Comparison of ENCODE assay signal across 7 cellular contexts in genomic region chr11:75341583-75341982, GRCh38. TPM values are rescaled to one million over a fixed set of nuclear protein-coding genes. Genes with fewer than 3 reads are reported as not detected.
DNase-seq lines count a peak whose midpoint lies in the region; ATAC-seq and TF ChIP-seq lines count a peak whose summit lies in the region.

No MANE protein-coding gene starts in this region.

- no peak for ATAC-seq in activated CD8-positive, alpha-beta T cell treated with anti-CD3 and anti-CD28 coated beads for 36 hours
- ATAC-seq in stimulated activated effector memory CD8-positive, alpha-beta T cell treated with anti-CD3 and anti-CD28 coated beads, Interleukin-12 subunit alpha, Interleukin-12 subunit beta, amount 100 ng/mL, for 72 hours = no peak

- no peak for TF ChIP-seq CTCF in HL-60 (IDR thresholded peaks at IDR 0.05; ENCODE audit: insufficient read depth, low read length)
- no peak for TF ChIP-seq CTCF in activated CD8-positive, alpha-beta T cell treated with anti-CD3 and anti-CD28 coated beads for 36 hours (IDR thresholded peaks at IDR 0.05)

- peaks cover 2% of the 10 kb centered on the region for H3K36me3 Mint-ChIP-seq in activated CD8-positive, alpha-beta T cell treated with anti-CD3 and anti-CD28 coated beads for 36 hours (ENCODE audit: low read depth)
- peaks cover 0 to under 1% (median 0%) of the 10 kb centered on the region in 3 donors for H3K36me3 Mint-ChIP-seq in immature natural killer cell
- no peaks in the 10 kb centered on the region for H3K36me3 Mint-ChIP-seq in stimulated activated effector memory CD8-positive, alpha-beta T cell treated with anti-CD3 and anti-CD28 coated beads, Interleukin-12 subunit alpha, Interleukin-12 subunit beta, amount 100 ng/mL, for 72 hours

- H3K27ac ChIP-seq in HL-60 (replicated peaks) = peak overlapping the region; percentile 96

- intact Hi-C loops in activated CD8-positive, alpha-beta T cell treated with anti-CD3 and anti-CD28 coated beads for 36 hours (cut with micrococcal nuclease) = no loop called here

- no peaks in the 10 kb centered on the region for H3K27me3 ChIP-seq in HL-60 (ENCODE audit: insufficient read depth, poor library complexity, severe bottlenecking)

- peak in 1 of 2 experiments; percentile 60 for DNase-seq in HL-60 (ENCODE audit: low read depth in 1 of 2, low spot score in 1 of 2)
- no peak for DNase-seq in activated CD8-positive, alpha-beta T cell treated with anti-CD3 and anti-CD28 coated beads for 36 hours
- DNase-seq in immature natural killer cell = no peak
- no peak for DNase-seq in stimulated activated effector memory CD8-positive, alpha-beta T cell treated with anti-CD3 and anti-CD28 coated beads, Interleukin-12 subunit alpha, Interleukin-12 subunit beta, amount 100 ng/mL, for 72 hours (ENCODE audit: low spot score in 2 of 2)
- no peak for DNase-seq in epidermal melanocyte (ENCODE audit: insufficient read length, low spot score)
- no peak for DNase-seq in inferior parietal cortex (ENCODE audit: extremely low spot score)
- no peak for DNase-seq in NCI-H2171 (lab: John Stamatoyannopoulos, UW)

- POLR2A ChIA-PET in activated CD8-positive, alpha-beta T cell treated with anti-CD3 and anti-CD28 coated beads for 36 hours (lab: Charles Lee) = interaction anchor here (1.1 to 6.0 kb wide), 3 partner anchors 10 to 59 kb away, joined by 3 to 47 read pairs (median 6); partner anchors contain the start of gene ARRB1

- H3K4me1 Mint-ChIP-seq in activated CD8-positive, alpha-beta T cell treated with anti-CD3 and anti-CD28 coated beads for 36 hours (ENCODE audit: low read depth) = peaks cover 95% of the 10 kb centered on the region
- peaks cover 99 to 100% of the 10 kb centered on the region in 2 donors for H3K4me1 Mint-ChIP-seq in immature natural killer cell
- peaks cover 79% of the 10 kb centered on the region for H3K4me1 Mint-ChIP-seq in stimulated activated effector memory CD8-positive, alpha-beta T cell treated with anti-CD3 and anti-CD28 coated beads, Interleukin-12 subunit alpha, Interleukin-12 subunit beta, amount 100 ng/mL, for 72 hours

- no peaks in the 10 kb centered on the region for H3K27me3 Mint-ChIP-seq in activated CD8-positive, alpha-beta T cell treated with anti-CD3 and anti-CD28 coated beads for 36 hours
- H3K27me3 Mint-ChIP-seq in immature natural killer cell (ENCODE audit: low read depth in 3 of 3) = peaks cover 0 to 5% (median 0%) of the 10 kb centered on the region in 3 donors

- no peak overlapping the region for H3K4me3 Mint-ChIP-seq in activated CD8-positive, alpha-beta T cell treated with anti-CD3 and anti-CD28 coated beads for 36 hours
- peak overlapping the region; percentile 70 to 86 (median 82) for H3K4me3 Mint-ChIP-seq in immature natural killer cell
- H3K4me3 Mint-ChIP-seq in stimulated activated effector memory CD8-positive, alpha-beta T cell treated with anti-CD3 and anti-CD28 coated beads, Interleukin-12 subunit alpha, Interleukin-12 subunit beta, amount 100 ng/mL, for 72 hours = peak overlapping the region; percentile 66

- H3K9me3 Mint-ChIP-seq in activated CD8-positive, alpha-beta T cell treated with anti-CD3 and anti-CD28 coated beads for 36 hours = no peaks in the 10 kb centered on the region
- H3K9me3 Mint-ChIP-seq in immature natural killer cell = no peaks in the 10 kb centered on the region
- no peaks in the 10 kb centered on the region for H3K9me3 Mint-ChIP-seq in stimulated activated effector memory CD8-positive, alpha-beta T cell treated with anti-CD3 and anti-CD28 coated beads, Interleukin-12 subunit alpha, Interleukin-12 subunit beta, amount 100 ng/mL, for 72 hours

- peak overlapping the region; percentile 88 for H3K27ac Mint-ChIP-seq in activated CD8-positive, alpha-beta T cell treated with anti-CD3 and anti-CD28 coated beads for 36 hours
- peak overlapping the region; percentile 85 to 92 (median 89) for H3K27ac Mint-ChIP-seq in immature natural killer cell
- H3K27ac Mint-ChIP-seq in stimulated activated effector memory CD8-positive, alpha-beta T cell treated with anti-CD3 and anti-CD28 coated beads, Interleukin-12 subunit alpha, Interleukin-12 subunit beta, amount 100 ng/mL, for 72 hours = peak overlapping the region; percentile 95

- CTCF ChIA-PET in activated CD8-positive, alpha-beta T cell treated with anti-CD3 and anti-CD28 coated beads for 36 hours (lab: Charles Lee) = interaction anchor here (1.7 to 4.6 kb wide), 5 partner anchors 8 to 181 kb away, joined by 3 to 23 read pairs (median 4); partner anchors contain the start of gene ARRB1

- H3K4me3 ChIP-seq in HL-60 (replicated peaks; ENCODE audit: insufficient read depth, low read length) = no peak overlapping the region

RNA-seq across cellular contexts. Expression of gene ARRB1, which starts 9.9 kb away (rescaled TPM):
- total RNA-seq in activated CD8-positive, alpha-beta T cell treated with anti-CD3 and anti-CD28 coated beads for 36 hours = 10 to 100 TPM; 16.2 to 18.8 TPM
- 10 to 100 TPM; 28.7 to 51.1 (median 41.5) TPM for polyA plus RNA-seq in immature natural killer cell

RNA-seq across cellular contexts. Expression of gene RPS3, which starts 57.7 kb away (rescaled TPM):
- 1,000 to 10,000 TPM; 4,906 to 4,954 TPM for total RNA-seq in activated CD8-positive, alpha-beta T cell treated with anti-CD3 and anti-CD28 coated beads for 36 hours
- polyA plus RNA-seq in immature natural killer cell = 1,000 to 10,000 TPM; 2,605 to 4,768 (median 2,974) TPM
